Comparison of ENCODE assay signal across 9 cellular contexts in the genomic region with DNA sequence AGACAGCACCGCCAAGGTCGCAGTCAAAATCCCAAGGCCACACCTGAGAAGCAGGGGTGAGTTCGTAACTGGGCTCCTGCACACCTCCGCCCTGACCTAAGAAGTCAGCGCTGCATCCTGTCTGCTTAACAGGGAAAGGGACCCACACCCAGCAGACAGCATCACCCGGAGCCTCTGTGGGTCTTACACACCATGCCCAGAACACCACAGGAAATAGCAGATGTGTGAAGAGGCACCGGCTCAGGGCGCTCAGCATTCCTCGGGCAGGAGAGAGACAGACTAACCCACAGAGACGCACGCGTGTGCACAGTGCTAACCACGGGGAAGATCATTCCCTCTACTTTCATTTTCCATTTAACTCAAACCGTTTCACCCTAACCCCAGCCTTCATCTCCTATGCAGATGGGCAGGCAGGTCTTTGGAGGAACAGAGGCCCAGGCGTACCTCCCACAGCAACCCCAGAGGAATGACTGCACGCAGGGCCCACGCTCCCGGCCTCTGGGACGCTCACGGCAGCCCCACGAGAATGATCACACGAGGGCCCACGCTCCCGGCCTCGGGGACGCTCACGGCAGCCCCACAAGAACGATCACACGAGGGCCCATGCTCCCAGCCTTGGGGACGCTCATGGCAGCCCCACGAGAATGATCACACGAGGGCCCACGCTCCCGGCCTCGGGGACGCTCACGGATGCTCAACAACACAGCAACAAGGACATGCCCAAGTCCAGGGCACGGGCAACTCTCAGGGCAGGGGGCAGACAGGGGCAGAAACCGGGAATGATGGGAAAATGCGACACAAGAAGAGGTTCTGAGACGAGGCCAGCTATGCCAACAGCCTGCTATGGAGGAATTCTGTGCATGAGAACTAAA. TPM values are rescaled to one million over a fixed set of nuclear protein-coding genes. Genes with fewer than 3 reads are reported as not detected.
DNase-seq lines count a peak whose midpoint lies in the region; ATAC-seq and TF ChIP-seq lines count a peak whose summit lies in the region.
"Had no signal": no experiment of that assay in that cellular context is flagged by ENCODE, and none has a peak within 500 bp of the region (broad histone marks: within the 10 kb centered on the region; RNA-seq: fewer than 3 reads in every experiment).

No MANE protein-coding gene starts in this region.

- DNase-seq in EL (peak; percentile 36), glutamatergic neuron (no peak), GM20000 (ENCODE audit: low spot score) (no peak), COLO668 (lab: John Stamatoyannopoulos, UW; ENCODE audit: unreplicated experiment) (no peak), NCI-H1930 (lab: John Stamatoyannopoulos, UW) (no peak)
- peak; percentile 83 for DNase-seq in activated CD8-positive, alpha-beta memory T cell treated with anti-CD3 and anti-CD28 coated beads, Interleukin-2, amount 10 ng/mL, durations not matched to agents 7 days and 5 days
- DNase-seq in stimulated activated CD4-positive, alpha-beta T cell treated with anti-CD3 and anti-CD28 coated beads, Interleukin-4, amount 100 ng/mL, for 24 hours = peak; percentile 44
- DNase-seq: effector CD4-positive, alpha-beta T cell had no signal

- H3K27ac Mint-ChIP-seq in activated CD8-positive, alpha-beta memory T cell treated with anti-CD3 and anti-CD28 coated beads, Interleukin-2, amount 10 ng/mL, durations not matched to agents 7 days and 5 days = peak overlapping the region; percentile 72
- H3K27ac Mint-ChIP-seq in glutamatergic neuron (ENCODE audit: unreplicated experiment) = peak overlapping the region; percentile 28

- H3K4me1 Mint-ChIP-seq in activated CD8-positive, alpha-beta memory T cell treated with anti-CD3 and anti-CD28 coated beads, Interleukin-2, amount 10 ng/mL, durations not matched to agents 7 days and 5 days = peaks cover 26% of the 10 kb centered on the region
- H3K4me1 Mint-ChIP-seq in glutamatergic neuron (ENCODE audit: low read depth, unreplicated experiment) = peaks cover 3% of the 10 kb centered on the region

- CTCF ChIA-PET in activated CD8-positive, alpha-beta memory T cell treated with anti-CD3 and anti-CD28 coated beads, Interleukin-2, amount 10 ng/mL, durations not matched to agents 7 days and 5 days (lab: Charles Lee) = interaction anchor here (0.6 to 1.3 kb wide), 3 partner anchors 114 to 218 kb away, joined by 3 to 4 read pairs (median 3); no protein-coding TSS in a partner anchor

- peaks cover 8% of the 10 kb centered on the region for H3K9me3 Mint-ChIP-seq in activated CD8-positive, alpha-beta memory T cell treated with anti-CD3 and anti-CD28 coated beads, Interleukin-2, amount 10 ng/mL, durations not matched to agents 7 days and 5 days (ENCODE audit: low read depth)
- peaks cover 14% of the 10 kb centered on the region for H3K9me3 Mint-ChIP-seq in glutamatergic neuron (ENCODE audit: unreplicated experiment)

- H3K36me3 Mint-ChIP-seq in activated CD8-positive, alpha-beta memory T cell treated with anti-CD3 and anti-CD28 coated beads, Interleukin-2, amount 10 ng/mL, durations not matched to agents 7 days and 5 days = peaks cover 41% of the 10 kb centered on the region
- H3K36me3 Mint-ChIP-seq in glutamatergic neuron (ENCODE audit: unreplicated experiment) = peaks cover 14% of the 10 kb centered on the region

- no peaks in the 10 kb centered on the region for H3K27me3 Mint-ChIP-seq in activated CD8-positive, alpha-beta memory T cell treated with anti-CD3 and anti-CD28 coated beads, Interleukin-2, amount 10 ng/mL, durations not matched to agents 7 days and 5 days
- peaks cover 4% of the 10 kb centered on the region for H3K27me3 Mint-ChIP-seq in glutamatergic neuron (ENCODE audit: unreplicated experiment)

- no peak for TF ChIP-seq CTCF in glutamatergic neuron (IDR thresholded peaks at IDR 0.05; ENCODE audit: partially characterized antibody, unreplicated experiment)
- no peak for TF ChIP-seq CTCF in GM20000 (IDR thresholded peaks at IDR 0.05; ENCODE audit: extremely low read depth, missing control alignments)

- no peak overlapping the region for H3K4me3 Mint-ChIP-seq in activated CD8-positive, alpha-beta memory T cell treated with anti-CD3 and anti-CD28 coated beads, Interleukin-2, amount 10 ng/mL, durations not matched to agents 7 days and 5 days
- H3K4me3 Mint-ChIP-seq in glutamatergic neuron (ENCODE audit: unreplicated experiment) = no peak overlapping the region

- peak; percentile 93 for ATAC-seq in activated CD8-positive, alpha-beta memory T cell treated with anti-CD3 and anti-CD28 coated beads, Interleukin-2, amount 10 ng/mL, durations not matched to agents 7 days and 5 days
- ATAC-seq in GM18873 (IDR thresholded peaks at IDR 0.05; ENCODE audit: low FRiP score, unreplicated experiment) = no peak

RNA-seq across cellular contexts. Expression of a gene that starts 20.9 kb away (rescaled TPM):
- 10 to 100 TPM; 16.4 to 19.5 TPM for total RNA-seq in activated CD8-positive, alpha-beta memory T cell treated with anti-CD3 and anti-CD28 coated beads, Interleukin-2, amount 10 ng/mL, durations not matched to agents 7 days and 5 days
- 31.9 TPM for total RNA-seq in glutamatergic neuron (ENCODE audit: unreplicated experiment)

Comparison
In these comparisons a context has a peak if more than half of its experiments do, and no peak if none do; other contexts are left out.
1. DNase-seq: peak in EL (single experiment), activated CD8-positive, alpha-beta memory T cell treated with anti-CD3 and anti-CD28 coated beads, Interleukin-2, amount 10 ng/mL, durations not matched to agents 7 days and 5 days (single experiment) and stimulated activated CD4-positive, alpha-beta T cell treated with anti-CD3 and anti-CD28 coated beads, Interleukin-4, amount 100 ng/mL, for 24 hours (single experiment); none in glutamatergic neuron (single experiment), GM20000 (single experiment), COLO668 (single experiment) and NCI-H1930 (0 of 2).